8 cellular contexts compared by ENCODE assay signal in genomic region chr3:51686512-51687215, GRCh38. TPM values are rescaled to one million over a fixed set of nuclear protein-coding genes. Genes with fewer than 3 reads are reported as not detected.
DNase-seq lines count a peak whose midpoint lies in the region; ATAC-seq and TF ChIP-seq lines count a peak whose summit lies in the region.

No MANE protein-coding gene starts in this region.

- peaks cover 69% of the 10 kb centered on the region for H3K4me1 Mint-ChIP-seq in activated CD4-positive, alpha-beta T cell treated with anti-CD3 and anti-CD28 coated beads for 36 hours
- peaks cover 33% of the 10 kb centered on the region for H3K4me1 Mint-ChIP-seq in nephron

- POLR2A ChIA-PET in activated CD4-positive, alpha-beta T cell treated with anti-CD3 and anti-CD28 coated beads for 36 hours (lab: Charles Lee) = interaction anchor here (1.0 to 1.2 kb wide), 3 partner anchors 15 to 148 kb away, joined by 3 to 5 read pairs (median 4); no protein-coding TSS in a partner anchor

- H3K27me3 Mint-ChIP-seq in activated CD4-positive, alpha-beta T cell treated with anti-CD3 and anti-CD28 coated beads for 36 hours = no peaks in the 10 kb centered on the region
- no peaks in the 10 kb centered on the region for H3K27me3 Mint-ChIP-seq in nephron (ENCODE audit: low read depth)

- peak overlapping the region; percentile 30 for H3K4me3 Mint-ChIP-seq in activated CD4-positive, alpha-beta T cell treated with anti-CD3 and anti-CD28 coated beads for 36 hours
- peak overlapping the region in 1 of 3 experiments; percentile 51 for H3K4me3 Mint-ChIP-seq in nephron

- ATAC-seq in GM18498 (IDR thresholded peaks at IDR 0.05; ENCODE audit: unreplicated experiment) (peak; percentile 73), HG03432 (IDR thresholded peaks at IDR 0.05; ENCODE audit: unreplicated experiment) (peak; percentile 73)
- ATAC-seq in activated CD4-positive, alpha-beta T cell treated with anti-CD3 and anti-CD28 coated beads for 36 hours = peak; percentile 84

- intact Hi-C loops in activated CD4-positive, alpha-beta T cell treated with anti-CD3 and anti-CD28 coated beads for 36 hours (cut with DNase I, micrococcal nuclease) = loop anchor here (1.0 to 2.0 kb wide), 2 partner anchors 14 to 187 kb away; no protein-coding TSS in a partner anchor

- TF ChIP-seq CTCF in nephron (IDR thresholded peaks at IDR 0.05; ENCODE audit: unreplicated experiment in 3 of 3) = no peak

- H3K36me3 Mint-ChIP-seq in activated CD4-positive, alpha-beta T cell treated with anti-CD3 and anti-CD28 coated beads for 36 hours (ENCODE audit: low read depth) = peaks cover 33% of the 10 kb centered on the region
- peaks cover 19% of the 10 kb centered on the region for H3K36me3 Mint-ChIP-seq in nephron (ENCODE audit: low read depth)

- CTCF ChIA-PET in activated CD4-positive, alpha-beta T cell treated with anti-CD3 and anti-CD28 coated beads for 36 hours (lab: Charles Lee) = interaction anchor here (0.6 to 1.9 kb wide), 9 partner anchors 10 to 1053 kb away, joined by 3 to 8 read pairs (median 3); partner anchors contain the start of gene ABHD14B

- DNase-seq in activated CD4-positive, alpha-beta T cell treated with anti-CD3 and anti-CD28 coated beads for 36 hours = peak; percentile 92
- DNase-seq in HCEC 1CT = no peak
- DNase-seq in amniotic stem cell (lab: John Stamatoyannopoulos, UW) = no peak

- H3K27ac ChIP-seq in cingulate gyrus (ENCODE audit: low read depth, low read length) (peak overlapping the region; percentile 87), temporal lobe (ENCODE audit: low read depth, low read length) (peak overlapping the region; percentile 67)

- H3K9me3 Mint-ChIP-seq in activated CD4-positive, alpha-beta T cell treated with anti-CD3 and anti-CD28 coated beads for 36 hours (ENCODE audit: low read depth) = no peaks in the 10 kb centered on the region
- no peaks in the 10 kb centered on the region for H3K9me3 Mint-ChIP-seq in nephron

- H3K27ac Mint-ChIP-seq in activated CD4-positive, alpha-beta T cell treated with anti-CD3 and anti-CD28 coated beads for 36 hours = peak overlapping the region; percentile 83
- H3K27ac Mint-ChIP-seq in nephron = peak overlapping the region in 2 of 3 experiments; percentile 48 to 57

RNA-seq across cellular contexts. Expression of gene TEX264, which starts 15.6 kb away (rescaled TPM):
- total RNA-seq in activated CD4-positive, alpha-beta T cell treated with anti-CD3 and anti-CD28 coated beads for 36 hours = 10 to 100 TPM; 35.3 to 37.4 TPM
- 10.6 TPM for total RNA-seq in temporal lobe

RNA-seq across cellular contexts. Expression of gene GRM2, which starts 20.2 kb away (rescaled TPM):
- under 1 TPM; 0.27 to 0.47 TPM for total RNA-seq in activated CD4-positive, alpha-beta T cell treated with anti-CD3 and anti-CD28 coated beads for 36 hours
- total RNA-seq in temporal lobe = 10.6 TPM
